ENCODE assay signal across 20 cellular contexts in the genomic region with DNA sequence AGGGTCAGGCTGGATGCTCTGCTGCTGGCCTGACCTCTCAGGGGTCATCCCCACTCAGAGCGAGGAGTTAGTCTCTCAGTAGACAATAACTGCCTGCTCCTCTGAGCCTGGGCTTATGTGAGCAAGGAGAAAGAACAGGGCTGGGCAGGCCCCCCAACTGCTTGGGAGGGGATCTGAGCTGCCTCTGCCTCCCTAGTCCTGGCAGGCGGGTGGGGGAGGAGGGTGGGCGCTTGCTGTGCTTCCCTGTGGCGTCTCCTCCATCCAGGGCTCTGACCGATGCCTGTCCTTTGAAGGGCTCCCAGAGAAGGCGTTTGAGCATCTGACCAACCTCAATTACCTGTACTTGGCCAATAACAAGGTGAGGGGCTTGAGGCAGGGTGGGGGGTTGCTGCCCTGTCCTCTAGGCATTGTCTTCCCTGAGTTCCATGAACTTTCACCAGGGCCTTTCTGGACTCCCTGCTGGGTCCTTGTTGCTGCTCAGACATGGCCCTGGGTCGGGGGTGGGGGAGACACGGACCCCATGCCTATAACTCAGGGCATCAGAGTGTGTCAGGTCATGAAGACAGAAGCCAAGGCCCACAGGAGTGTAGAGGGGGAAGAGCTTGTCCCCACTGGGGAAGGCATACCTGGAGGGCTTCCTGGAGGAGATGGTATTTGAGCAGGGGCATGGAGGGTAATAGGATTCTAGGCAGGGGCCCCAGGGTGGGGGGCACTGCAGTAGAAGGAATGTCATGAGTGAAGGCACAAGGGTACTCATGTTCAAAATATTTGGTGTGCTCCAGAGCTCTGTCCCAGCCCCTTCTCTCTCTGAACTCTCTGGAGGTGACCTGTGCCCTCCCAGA. TPM values are rescaled to one million over a fixed set of nuclear protein-coding genes. Genes with fewer than 3 reads are reported as not detected.
DNase-seq lines count a peak whose midpoint lies in the region; ATAC-seq, FAIRE-seq and TF ChIP-seq lines count a peak whose summit lies in the region.
"Had no signal": no experiment of that assay in that cellular context is flagged by ENCODE, and none has a peak within 500 bp of the region (broad histone marks: within the 10 kb centered on the region; RNA-seq: fewer than 3 reads in every experiment).

No MANE protein-coding gene starts in this region.

- no peaks in the 10 kb centered on the region for H3K9me3 Mint-ChIP-seq in type B pancreatic cell
- no peaks in the 10 kb centered on the region for H3K9me3 Mint-ChIP-seq in effector memory CD8-positive, alpha-beta T cell
- H3K9me3 Mint-ChIP-seq: stimulated activated effector memory CD8-positive, alpha-beta T cell treated with anti-CD3 and anti-CD28 coated beads, Interleukin-12 subunit alpha, Interleukin-12 subunit beta, amount 100 ng/mL, for 72 hours had no signal

- H3K4me2 ChIP-seq in neuronal stem cell (ENCODE audit: insufficient read depth, low read length, poor library complexity, severe bottlenecking), result no peak overlapping the region

- H2BK12ac ChIP-seq in neuronal stem cell (ENCODE audit: low read length), result no peak overlapping the region

- no peak overlapping the region for H3K4me3 Mint-ChIP-seq in type B pancreatic cell
- H3K4me3 Mint-ChIP-seq in effector memory CD8-positive, alpha-beta T cell, result no peak overlapping the region
- H3K4me3 Mint-ChIP-seq: activated naive CD8-positive, alpha-beta T cell; stimulated activated effector memory CD8-positive, alpha-beta T cell treated with anti-CD3 and anti-CD28 coated beads, Interleukin-12 subunit alpha, Interleukin-12 subunit beta, amount 100 ng/mL, for 72 hours had no signal

- no peaks in the 10 kb centered on the region for H3K36me3 Mint-ChIP-seq in type B pancreatic cell
- no peaks in the 10 kb centered on the region for H3K36me3 Mint-ChIP-seq in effector memory CD8-positive, alpha-beta T cell (ENCODE audit: insufficient read depth)
- H3K36me3 Mint-ChIP-seq: activated naive CD8-positive, alpha-beta T cell; stimulated activated effector memory CD8-positive, alpha-beta T cell treated with anti-CD3 and anti-CD28 coated beads, Interleukin-12 subunit alpha, Interleukin-12 subunit beta, amount 100 ng/mL, for 72 hours had no signal

- peak; percentile 51 for DNase-seq in activated effector memory CD4-positive, alpha-beta T cell treated with anti-CD3 and anti-CD28 coated beads, Interleukin-2, amount 50 U/mL, for 16 hours
- no peak for DNase-seq in activated effector memory CD4-positive, alpha-beta T cell treated with Interleukin-2 at 50 U/mL for 16 hours
- peak; percentile 50 for DNase-seq in cardiac septum (ENCODE audit: low spot score)
- no peak for DNase-seq in neuronal stem cell (ENCODE audit: low spot score)
- DNase-seq in type B pancreatic cell (ENCODE audit: extremely low spot score, unreplicated experiment), result peak; percentile 42
- no peak for DNase-seq in GM12891 (ENCODE audit: insufficient read length, low spot score)
- DNase-seq in ureter (ENCODE audit: low spot score), result no peak
- DNase-seq in effector memory CD8-positive, alpha-beta T cell, result no peak
- DNase-seq: activated CD4-positive, alpha-beta T cell treated with anti-CD3 and anti-CD28 coated beads, Interleukin-2, amount 50 U/mL, for 1 hour; DMS153; GF-D8 had no signal

- H3K4me1 ChIP-seq in neuronal stem cell (ENCODE audit: control insufficient read depth in 2 of 2, insufficient read depth in 1 of 2, low read depth in 1 of 2, low read length in 2 of 2), result peaks cover 9 to 25% of the 10 kb centered on the region in 2 donors
- H3K4me1 ChIP-seq: tibial artery had no signal

- peaks cover 0 to 12% (median 0%) of the 10 kb centered on the region in 3 experiments for H3K27me3 ChIP-seq in neuronal stem cell (ENCODE audit: control insufficient read depth in 3 of 3, insufficient read depth in 3 of 3, low read depth in 1 of 3, low read length in 3 of 3)
- H3K27me3 ChIP-seq: tibial artery had no signal

- H4K91ac ChIP-seq in neuronal stem cell (ENCODE audit: low read depth, low read length, poor library complexity), result no peak overlapping the region

- no CpG with 5 or more reads among the region's 8 CpGs for WGBS in neuronal stem cell (ENCODE audit: extremely low coverage in 2 of 2, insufficient read length in 2 of 2, insufficient replicate concordance in 1 of 2), 2 donors

- no peaks in the 10 kb centered on the region for H3K36me3 ChIP-seq in neuronal stem cell (replicated peaks in 1 of 2; ENCODE audit: control insufficient read depth in 2 of 2, insufficient read depth in 2 of 2, low read length in 2 of 2)

- no peaks in the 10 kb centered on the region for H3K4me1 Mint-ChIP-seq in type B pancreatic cell (ENCODE audit: unreplicated experiment)
- H3K4me1 Mint-ChIP-seq in effector memory CD8-positive, alpha-beta T cell (ENCODE audit: low read depth in 2 of 2), result peaks cover 0 to 8% of the 10 kb centered on the region in 2 donors

- H3K9me3 ChIP-seq in neuronal stem cell (replicated peaks in 1 of 2; ENCODE audit: control insufficient read depth in 2 of 2, insufficient read depth in 1 of 2, low read depth in 1 of 2, low read length in 2 of 2), result no peaks in the 10 kb centered on the region
- H3K9me3 ChIP-seq: tibial artery had no signal

- no peak overlapping the region for H3K14ac ChIP-seq in neuronal stem cell (ENCODE audit: low read length)

- peak overlapping the region; percentile 55 for H2BK15ac ChIP-seq in neuronal stem cell (ENCODE audit: low read length)

- TF ChIP-seq POLR2A in GM12891 (IDR thresholded peaks at IDR 0.05; ENCODE audit: low read depth, low read length), result no peak

- H4K8ac ChIP-seq in neuronal stem cell (ENCODE audit: low read depth, low read length), result no peak overlapping the region

- H3K9ac ChIP-seq in neuronal stem cell (ENCODE audit: low read depth, low read length, poor library complexity), result no peak overlapping the region

- no peak overlapping the region for H3K23ac ChIP-seq in neuronal stem cell (ENCODE audit: low read depth, low read length, poor library complexity)

- H2BK120ac ChIP-seq in neuronal stem cell (ENCODE audit: low read depth, low read length), result no peak overlapping the region

- peak overlapping the region in 1 of 2 donors; percentile 30 for H3K4me3 ChIP-seq in neuronal stem cell (ENCODE audit: low read length in 2 of 2)
- H3K4me3 ChIP-seq: GM12878, tibial artery had no signal

- no peaks in the 10 kb centered on the region for H3K79me1 ChIP-seq in neuronal stem cell (ENCODE audit: low read depth, low read length)

- no peak for FAIRE-seq in GM12891 (lab: Jason Lieb, UNC)
- FAIRE-seq: frontal cortex, GM12878 had no signal

- intact Hi-C loops in cardiac septum (cut with DNase I), result no loop called here

- H3K27ac ChIP-seq in neuronal stem cell (replicated peaks; ENCODE audit: low read length), result no peak overlapping the region
- H3K27ac ChIP-seq: C4-2B, epithelial cell of prostate, tibial artery had no signal

- H2BK5ac ChIP-seq in neuronal stem cell (ENCODE audit: low read length), result no peak overlapping the region

- H2AFZ ChIP-seq in neuronal stem cell (ENCODE audit: low read length), result peak overlapping the region; percentile 27

- peak overlapping the region; percentile 56 for H2AK5ac ChIP-seq in neuronal stem cell (ENCODE audit: low read depth, low read length)

- peaks cover 4% of the 10 kb centered on the region for H3K27me3 Mint-ChIP-seq in type B pancreatic cell
- no peaks in the 10 kb centered on the region for H3K27me3 Mint-ChIP-seq in effector memory CD8-positive, alpha-beta T cell
- H3K27me3 Mint-ChIP-seq: activated naive CD8-positive, alpha-beta T cell had no signal

- H3K18ac ChIP-seq in neuronal stem cell (ENCODE audit: low read length), result peak overlapping the region; percentile 44

- ATAC-seq in effector memory CD8-positive, alpha-beta T cell (replicated peaks), result no peak
- ATAC-seq: GM12878; Panc1; stimulated activated effector memory CD8-positive, alpha-beta T cell treated with anti-CD3 and anti-CD28 coated beads, Interleukin-12 subunit alpha, Interleukin-12 subunit beta, amount 100 ng/mL, for 72 hours had no signal

- no peak overlapping the region for H3K27ac Mint-ChIP-seq in type B pancreatic cell
- no peak overlapping the region for H3K27ac Mint-ChIP-seq in effector memory CD8-positive, alpha-beta T cell
- H3K27ac Mint-ChIP-seq: activated naive CD8-positive, alpha-beta T cell; stimulated activated effector memory CD8-positive, alpha-beta T cell treated with anti-CD3 and anti-CD28 coated beads, Interleukin-12 subunit alpha, Interleukin-12 subunit beta, amount 100 ng/mL, for 72 hours had no signal

- TF ChIP-seq CTCF in type B pancreatic cell (conservative IDR thresholded peaks at IDR 0.05), result no peak

- H3K4ac ChIP-seq in neuronal stem cell (ENCODE audit: low read length), result no peak overlapping the region

TF ChIP-seq in GM12891, 5 proteins besides CTCF, POLR2A, EP300 and RAD21:
- TF ChIP-seq TAF1 (IDR thresholded peaks at IDR 0.05; ENCODE audit: low read depth, low read length) (no peak), POU2F2 (IDR thresholded peaks at IDR 0.05; ENCODE audit: low read depth, low read length) (no peak), SPI1 (IDR thresholded peaks at IDR 0.05; ENCODE audit: low read depth, low read length) (no peak), POLR2AphosphoS5 (IDR thresholded peaks at IDR 0.05; ENCODE audit: low read depth, low read length) (no peak), PAX5 (IDR thresholded peaks at IDR 0.05; ENCODE audit: insufficient read depth, low read length, severe bottlenecking) (no peak)

RNA-seq across cellular contexts. Expression of gene PODN, which starts 12.5 kb away (rescaled TPM):
- total RNA-seq in cardiac septum (19.4 TPM), type B pancreatic cell (ENCODE audit: low replicate concordance) (2.8 and 3.2 TPM in 2 replicates), ureter (20.9 TPM)
- 0.20 TPM for polyA plus RNA-seq in neuronal stem cell (2013, experiment 1 of 2)
- 0.19 TPM for polyA plus RNA-seq in neuronal stem cell (2013, experiment 2 of 2)
- polyA plus RNA-seq in GM12891 (2012; ENCODE audit: low read depth, missing spikeins), result not detected
- total RNA-seq: LHCN-M2 had no signal
- polyA plus RNA-seq: GM12878 had no signal

Comparison
In these comparisons a context has a peak if more than half of its experiments do, and no peak if none do; other contexts are left out.
1. DNase-seq: peak in activated effector memory CD4-positive, alpha-beta T cell treated with anti-CD3 and anti-CD28 coated beads, Interleukin-2, amount 50 U/mL, for 16 hours (single experiment), cardiac septum (single experiment) and type B pancreatic cell (single experiment); none in activated effector memory CD4-positive, alpha-beta T cell treated with Interleukin-2 at 50 U/mL for 16 hours (single experiment), neuronal stem cell (single experiment), GM12891 (single experiment), ureter (single experiment) and effector memory CD8-positive, alpha-beta T cell (0 of 3).